ENCODE assay signal across 19 cellular contexts in the genomic region with DNA sequence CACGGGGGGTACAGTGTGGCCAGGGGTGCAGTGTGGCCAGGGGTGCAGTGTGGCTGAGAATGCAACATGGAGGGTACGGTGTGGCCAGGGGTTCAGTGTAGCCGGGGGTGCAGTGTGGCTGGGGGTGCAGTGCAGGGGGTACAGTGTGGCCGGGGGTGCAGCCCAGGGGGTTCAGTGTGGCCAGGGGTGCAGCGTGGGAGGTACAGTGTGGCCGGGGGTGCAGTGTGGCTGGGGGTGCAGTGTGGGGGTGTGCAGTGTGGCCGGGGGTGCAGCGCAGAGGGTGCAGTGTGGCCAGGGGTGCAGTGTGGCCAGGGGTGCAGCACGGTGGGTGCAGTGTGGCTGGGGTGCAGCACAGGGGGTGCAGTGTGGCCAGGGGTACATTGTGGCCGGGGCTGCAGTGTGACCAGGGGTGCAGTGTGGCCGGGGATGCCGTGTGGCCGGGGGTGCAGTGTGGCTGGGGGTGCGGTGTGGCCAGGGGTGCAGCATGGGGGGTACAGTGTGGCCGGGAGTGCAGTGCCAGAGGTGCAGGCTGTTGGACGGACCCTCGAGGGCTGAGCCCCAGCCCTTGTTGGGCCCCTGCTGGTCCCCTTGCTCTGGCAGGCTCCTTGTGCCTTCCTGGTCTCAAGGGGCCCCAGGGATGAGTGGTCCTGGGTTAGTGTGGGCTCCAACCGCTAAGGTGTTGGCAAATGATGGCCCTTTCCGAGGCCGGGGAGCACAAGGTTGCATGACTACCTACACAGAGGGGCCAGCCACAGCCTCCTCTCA. TPM values are rescaled to one million over a fixed set of nuclear protein-coding genes. Genes with fewer than 3 reads are reported as not detected.
DNase-seq lines count a peak whose midpoint lies in the region; ATAC-seq and TF ChIP-seq lines count a peak whose summit lies in the region.
"Had no signal": no experiment of that assay in that cellular context is flagged by ENCODE, and none has a peak within 500 bp of the region (broad histone marks: within the 10 kb centered on the region; RNA-seq: fewer than 3 reads in every experiment).

No MANE protein-coding gene starts in this region.

- H3K27me3 ChIP-seq in stomach (peaks cover 0 to 31% (median 6%) of the 10 kb centered on the region in 3 donors), gastroesophageal sphincter (no peaks in the 10 kb centered on the region)

- TF ChIP-seq POLR2A in stomach (IDR thresholded peaks at IDR 0.05) (no peak), gastroesophageal sphincter (IDR thresholded peaks at IDR 0.05) (no peak)

- no peak overlapping the region for H3K4me3 Mint-ChIP-seq in activated CD4-positive, alpha-beta T cell treated with anti-CD3 and anti-CD28 coated beads for 36 hours
- H3K4me3 Mint-ChIP-seq in activated CD8-positive, alpha-beta T cell treated with anti-CD3 and anti-CD28 coated beads, Interleukin-2, amount 10 ng/mL, durations not matched to agents 7 days and 5 days, result no peak overlapping the region
- H3K4me3 Mint-ChIP-seq: activated naive CD4-positive, alpha-beta T cell treated with anti-CD3 and anti-CD28 coated beads, Interleukin-2, amount 50 U/mL, for 24 hours; GM23338 had no signal

- H3K4me3 ChIP-seq in stomach (no peak overlapping the region), gastroesophageal sphincter (no peak overlapping the region)
- H3K4me3 ChIP-seq: GM23338 had no signal

- H3K4me1 ChIP-seq in stomach, result peaks cover 34 to 43% (median 39%) of the 10 kb centered on the region in 4 donors
- H3K4me1 ChIP-seq in gastroesophageal sphincter, result peaks cover 11 to 89% (median 41%) of the 10 kb centered on the region in 3 donors

- no peak overlapping the region for H3K27ac Mint-ChIP-seq in activated CD4-positive, alpha-beta T cell treated with anti-CD3 and anti-CD28 coated beads for 36 hours
- no peak overlapping the region for H3K27ac Mint-ChIP-seq in activated CD8-positive, alpha-beta T cell treated with anti-CD3 and anti-CD28 coated beads, Interleukin-2, amount 10 ng/mL, durations not matched to agents 7 days and 5 days
- H3K27ac Mint-ChIP-seq: activated naive CD4-positive, alpha-beta T cell treated with anti-CD3 and anti-CD28 coated beads, Interleukin-2, amount 50 U/mL, for 24 hours; GM23338 had no signal

- WGBS in stomach, 5 donors, result 67 to 80% (median 77%) methylated on average over 14 to 20 of the region's 20 CpGs
- WGBS in gastroesophageal sphincter (ENCODE audit: low coverage in 1 of 2), 2 donors, result 73 to 85% methylated on average over 2 to 9 of the region's 20 CpGs

- TF ChIP-seq EP300 in stomach (IDR thresholded peaks at IDR 0.05) (no peak), gastroesophageal sphincter (IDR thresholded peaks at IDR 0.05) (no peak)

- TF ChIP-seq CTCF in stomach (IDR thresholded peaks at IDR 0.05) (no peak), gastroesophageal sphincter (IDR thresholded peaks at IDR 0.05) (no peak)

- intact Hi-C loops in activated CD4-positive, alpha-beta T cell treated with anti-CD3 and anti-CD28 coated beads for 36 hours (cut with DNase I, micrococcal nuclease), result no loop called here
- intact Hi-C loops in stomach (cut with DNase I; ENCODE audit: low total_unique reads), result no loop called here

- DNase-seq in activated CD4-positive, alpha-beta T cell treated with anti-CD3 and anti-CD28 coated beads for 36 hours, result peak; percentile 3
- DNase-seq in activated CD4-positive, alpha-beta T cell treated with anti-CD3 and anti-CD28 coated beads, Interleukin-2, amount 50 U/mL, for 48 hours, result no peak
- DNase-seq in iPS-NIHi11 (ENCODE audit: low spot score), result peak; percentile 7
- DNase-seq in stomach, result peak; percentile 21
- no peak for DNase-seq in activated CD8-positive, alpha-beta T cell treated with anti-CD3 and anti-CD28 coated beads, Interleukin-2, amount 10 ng/mL, durations not matched to agents 7 days and 5 days
- DNase-seq in HCEC 1CT, result no peak
- DNase-seq: activated CD4-positive, alpha-beta T cell treated with anti-CD3 and anti-CD28 coated beads, Interleukin-2, amount 50 U/mL, for 1 hour; activated T-cell treated with anti-CD3 and anti-CD28 coated beads, Interleukin-2, amount 50 U/mL, for 1 hour; kidney glomerular epithelial cell; NCI-H1092 treated with DMSO at 0.1 percent for 48 hours; NCI-H2081; NCI-H524 treated with DMSO at 0.1 percent for 48 hours; stimulated activated naive CD4-positive, alpha-beta T cell had no signal

- H3K9me3 Mint-ChIP-seq in activated CD4-positive, alpha-beta T cell treated with anti-CD3 and anti-CD28 coated beads for 36 hours (ENCODE audit: low read depth), result no peaks in the 10 kb centered on the region
- H3K9me3 Mint-ChIP-seq in activated CD8-positive, alpha-beta T cell treated with anti-CD3 and anti-CD28 coated beads, Interleukin-2, amount 10 ng/mL, durations not matched to agents 7 days and 5 days (ENCODE audit: insufficient read depth), result no peaks in the 10 kb centered on the region
- H3K9me3 Mint-ChIP-seq: activated naive CD4-positive, alpha-beta T cell treated with anti-CD3 and anti-CD28 coated beads, Interleukin-2, amount 50 U/mL, for 24 hours; neural crest cell had no signal

- H3K36me3 ChIP-seq in stomach (no peaks in the 10 kb centered on the region), gastroesophageal sphincter (peaks cover 0 to 5% of the 10 kb centered on the region in 2 donors)

- H3K36me3 Mint-ChIP-seq in activated CD4-positive, alpha-beta T cell treated with anti-CD3 and anti-CD28 coated beads for 36 hours (ENCODE audit: low read depth), result no peaks in the 10 kb centered on the region
- no peaks in the 10 kb centered on the region for H3K36me3 Mint-ChIP-seq in activated CD8-positive, alpha-beta T cell treated with anti-CD3 and anti-CD28 coated beads, Interleukin-2, amount 10 ng/mL, durations not matched to agents 7 days and 5 days (ENCODE audit: low read depth)
- H3K36me3 Mint-ChIP-seq: activated naive CD4-positive, alpha-beta T cell treated with anti-CD3 and anti-CD28 coated beads, Interleukin-2, amount 50 U/mL, for 24 hours had no signal

- POLR2A ChIA-PET in activated CD4-positive, alpha-beta T cell treated with anti-CD3 and anti-CD28 coated beads for 36 hours (lab: Charles Lee), result no interaction called here
- POLR2A ChIA-PET in activated CD8-positive, alpha-beta T cell treated with anti-CD3 and anti-CD28 coated beads, Interleukin-2, amount 10 ng/mL, durations not matched to agents 7 days and 5 days (lab: Charles Lee), result no interaction called here

- peaks cover 9% of the 10 kb centered on the region for H3K4me1 Mint-ChIP-seq in activated CD4-positive, alpha-beta T cell treated with anti-CD3 and anti-CD28 coated beads for 36 hours
- H3K4me1 Mint-ChIP-seq in activated CD8-positive, alpha-beta T cell treated with anti-CD3 and anti-CD28 coated beads, Interleukin-2, amount 10 ng/mL, durations not matched to agents 7 days and 5 days (ENCODE audit: low read depth), result peaks cover 5% of the 10 kb centered on the region

- H3K27me3 Mint-ChIP-seq in activated CD4-positive, alpha-beta T cell treated with anti-CD3 and anti-CD28 coated beads for 36 hours, result no peaks in the 10 kb centered on the region
- no peaks in the 10 kb centered on the region for H3K27me3 Mint-ChIP-seq in activated CD8-positive, alpha-beta T cell treated with anti-CD3 and anti-CD28 coated beads, Interleukin-2, amount 10 ng/mL, durations not matched to agents 7 days and 5 days (ENCODE audit: low read depth)
- H3K27me3 Mint-ChIP-seq: activated naive CD4-positive, alpha-beta T cell treated with anti-CD3 and anti-CD28 coated beads, Interleukin-2, amount 50 U/mL, for 24 hours had no signal

- CTCF ChIA-PET in activated CD4-positive, alpha-beta T cell treated with anti-CD3 and anti-CD28 coated beads for 36 hours (lab: Charles Lee), result no interaction called here
- CTCF ChIA-PET in activated CD8-positive, alpha-beta T cell treated with anti-CD3 and anti-CD28 coated beads, Interleukin-2, amount 10 ng/mL, durations not matched to agents 7 days and 5 days (lab: Charles Lee), result no interaction called here

- H3K27ac ChIP-seq in angular gyrus (ENCODE audit: low read depth, low read length), result peak overlapping the region; percentile 99
- no peak overlapping the region for H3K27ac ChIP-seq in stomach
- peak overlapping the region in 2 of 4 donors; percentile 15 to 78 for H3K27ac ChIP-seq in gastroesophageal sphincter

- no peak for ATAC-seq in activated CD4-positive, alpha-beta T cell treated with anti-CD3 and anti-CD28 coated beads for 36 hours
- ATAC-seq in gastroesophageal sphincter, result no peak
- ATAC-seq in activated CD8-positive, alpha-beta T cell treated with anti-CD3 and anti-CD28 coated beads, Interleukin-2, amount 10 ng/mL, durations not matched to agents 7 days and 5 days, result no peak
- ATAC-seq: GM23338 had no signal

- H3K9me3 ChIP-seq in stomach, result no peaks in the 10 kb centered on the region
- no peaks in the 10 kb centered on the region for H3K9me3 ChIP-seq in gastroesophageal sphincter

RNA-seq across cellular contexts. Expression of gene TPPP, which starts 17.9 kb away (rescaled TPM):
- under 1 TPM; 0.21 TPM for total RNA-seq in activated CD4-positive, alpha-beta T cell treated with anti-CD3 and anti-CD28 coated beads for 36 hours
- total RNA-seq in stomach (10 to 100 TPM in 1 of 5 donors, 1 to 10 TPM in 4; 2.4 to 11.0 (median 5.2) TPM), gastroesophageal sphincter (10 to 100 TPM; 13.3 to 42.8 (median 32.0) TPM)
- polyA plus RNA-seq in stomach, result 1 to 10 TPM; 1.2 to 1.7 (median 1.3) TPM
- total RNA-seq in activated CD8-positive, alpha-beta T cell treated with anti-CD3 and anti-CD28 coated beads, Interleukin-2, amount 10 ng/mL, durations not matched to agents 7 days and 5 days, result under 1 TPM in 1 of 2 experiments, not detected in 1; 0.08 TPM
- total RNA-seq: LHCN-M2 had no signal

Comparison
In these comparisons a context has a peak if more than half of its experiments do, and no peak if none do; other contexts are left out.
1. DNase-seq: peak in activated CD4-positive, alpha-beta T cell treated with anti-CD3 and anti-CD28 coated beads for 36 hours (single experiment), iPS-NIHi11 (single experiment) and stomach (single experiment); none in activated CD4-positive, alpha-beta T cell treated with anti-CD3 and anti-CD28 coated beads, Interleukin-2, amount 50 U/mL, for 48 hours (0 of 2), activated CD8-positive, alpha-beta T cell treated with anti-CD3 and anti-CD28 coated beads, Interleukin-2, amount 10 ng/mL, durations not matched to agents 7 days and 5 days (single experiment) and HCEC 1CT (single experiment).